Comparison of ENCODE assay signal across 16 cellular contexts in the genomic region with DNA sequence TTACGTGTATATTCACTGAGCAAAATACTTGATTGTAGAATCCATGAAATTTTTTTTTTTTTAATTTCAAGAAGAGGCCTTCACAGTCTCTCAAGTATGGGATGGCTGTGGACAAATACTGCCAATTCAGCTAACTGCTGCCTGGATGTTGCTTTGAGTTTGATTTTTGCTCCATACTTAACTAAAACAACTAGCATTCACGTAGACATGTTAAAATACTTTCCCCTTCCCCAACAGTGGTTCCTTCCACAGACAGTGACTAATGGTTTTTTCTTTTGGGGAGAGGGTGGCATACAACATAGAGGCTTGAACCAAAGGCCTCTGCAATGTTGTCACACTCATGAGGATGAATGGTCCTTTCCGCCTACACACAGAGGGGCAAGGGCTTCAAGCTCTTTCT. TPM values are rescaled to one million over a fixed set of nuclear protein-coding genes. Genes with fewer than 3 reads are reported as not detected.
"Had no signal": no experiment of that assay in that cellular context is flagged by ENCODE, and none has a peak within 500 bp of the region (broad histone marks: within the 10 kb centered on the region; RNA-seq: fewer than 3 reads in every experiment).

No MANE protein-coding gene starts in this region.

- DNase-seq: activated CD4-positive, alpha-beta T cell treated with anti-CD3 and anti-CD28 coated beads, Interleukin-2, amount 10 ng/mL, durations not matched to agents 24 days and 14 days; activated CD4-positive, CD25-positive, alpha-beta regulatory T cell; activated CD8-positive, alpha-beta memory T cell treated with anti-CD3 and anti-CD28 coated beads for 24 hours; activated naive CD4-positive, alpha-beta T cell treated with anti-CD3 and anti-CD28 coated beads for 36 hours; central memory CD4-positive, alpha-beta T cell; colonic mucosa; left lung; stimulated activated CD4-positive, alpha-beta T cell treated with anti-CD3 and anti-CD28 coated beads, Interleukin-12 subunit alpha, Interleukin-12 subunit beta, amount 100 ng/mL, for 4 hours; T-helper 2 cell; thyroid gland had no signal

- H3K36me3 ChIP-seq: colonic mucosa had no signal

- H3K27me3 ChIP-seq: colonic mucosa, left lung, thyroid gland had no signal

- H3K4me3 Mint-ChIP-seq: activated CD4-positive, alpha-beta T cell treated with anti-CD3 and anti-CD28 coated beads, Interleukin-2, amount 10 ng/mL, durations not matched to agents 24 days and 14 days; activated naive CD4-positive, alpha-beta T cell treated with anti-CD3 and anti-CD28 coated beads for 36 hours; stimulated activated memory B cell treated with anti-CD40 and anti-IgM and Interleukin-4, amounts not matched to agents 10 μg/mL and 1 μg/mL and 100 μg/mL, for 72 hours had no signal

- H3K27ac Mint-ChIP-seq: activated naive CD4-positive, alpha-beta T cell treated with anti-CD3 and anti-CD28 coated beads for 36 hours; activated T-helper 2 cell treated with anti-CD3 and anti-CD28 coated beads, Interferon-gamma antibody, Interleukin-2, Interleukin-4, amounts not matched to agents 10 μg/mL and 5 μg/mL and 100 μg/mL, durations not matched to agents 14 hours and 24 hours and 36 hours; stimulated activated memory B cell treated with anti-CD40 and anti-IgM and Interleukin-4, amounts not matched to agents 10 μg/mL and 1 μg/mL and 100 μg/mL, for 72 hours had no signal

- ATAC-seq: left lung; stimulated activated memory B cell treated with anti-CD40 and anti-IgM and Interleukin-4, amounts not matched to agents 10 μg/mL and 1 μg/mL and 100 μg/mL, for 72 hours had no signal

- H3K27me3 Mint-ChIP-seq: activated CD4-positive, alpha-beta T cell treated with anti-CD3 and anti-CD28 coated beads, Interleukin-2, amount 10 ng/mL, durations not matched to agents 24 days and 14 days; stimulated activated memory B cell treated with anti-CD40 and anti-IgM and Interleukin-4, amounts not matched to agents 10 μg/mL and 1 μg/mL and 100 μg/mL, for 72 hours had no signal

- H3K4me3 ChIP-seq: colonic mucosa, left lung, thyroid gland had no signal

- H3K27ac ChIP-seq: colonic mucosa, left lung, thyroid gland had no signal

- FAIRE-seq: keratinocyte had no signal

- H3K9me3 ChIP-seq: colonic mucosa, left lung, thyroid gland had no signal

- H3K9me3 Mint-ChIP-seq: activated CD4-positive, alpha-beta T cell treated with anti-CD3 and anti-CD28 coated beads, Interleukin-2, amount 10 ng/mL, durations not matched to agents 24 days and 14 days; activated naive CD4-positive, alpha-beta T cell treated with anti-CD3 and anti-CD28 coated beads for 36 hours; activated T-helper 2 cell treated with anti-CD3 and anti-CD28 coated beads, Interferon-gamma antibody, Interleukin-2, Interleukin-4, amounts not matched to agents 10 μg/mL and 5 μg/mL and 100 μg/mL, durations not matched to agents 14 hours and 24 hours and 36 hours; neural crest cell; stimulated activated memory B cell treated with anti-CD40 and anti-IgM and Interleukin-4, amounts not matched to agents 10 μg/mL and 1 μg/mL and 100 μg/mL, for 72 hours had no signal

RNA-seq across cellular contexts. Expression of gene GDF9, which starts 5.2 kb away (rescaled TPM):
- total RNA-seq: activated T-helper 2 cell treated with anti-CD3 and anti-CD28 coated beads, Interferon-gamma antibody, Interleukin-2, Interleukin-4, amounts not matched to agents 10 μg/mL and 5 μg/mL and 100 μg/mL, durations not matched to agents 14 hours and 24 hours and 36 hours; mesenteric fat pad had no signal

RNA-seq across cellular contexts. Expression of gene SOWAHA, which starts 58.4 kb away (rescaled TPM):
- total RNA-seq: activated naive CD4-positive, alpha-beta T cell treated with anti-CD3 and anti-CD28 coated beads for 36 hours; mesenteric fat pad; neural crest cell; osteocyte had no signal
- polyA plus RNA-seq: keratinocyte had no signal
